ENCODE assay signal across 10 cellular contexts in genomic region chr15:45630958-45631691, GRCh38. TPM values are rescaled to one million over a fixed set of nuclear protein-coding genes. Genes with fewer than 3 reads are reported as not detected.
DNase-seq lines count a peak whose midpoint lies in the region; TF ChIP-seq lines count a peak whose summit lies in the region.
"Had no signal": no experiment of that assay in that cellular context is flagged by ENCODE, and none has a peak within 500 bp of the region (broad histone marks: within the 10 kb centered on the region; RNA-seq: fewer than 3 reads in every experiment).

No MANE protein-coding gene starts in this region.

- H3K4me3 Mint-ChIP-seq in chondrocyte (ENCODE audit: unreplicated experiment) = peak overlapping the region; percentile 6
- H3K4me3 Mint-ChIP-seq in activated naive CD4-positive, alpha-beta T cell treated with anti-CD3 and anti-CD28 coated beads for 36 hours = no peak overlapping the region
- H3K4me3 Mint-ChIP-seq: activated naive CD4-positive, alpha-beta T cell treated with anti-CD3 and anti-CD28 coated beads, Interleukin-2, amount 50 U/mL, for 24 hours had no signal

- peak overlapping the region; percentile 30 for H3K27ac ChIP-seq in muscle layer of colon (ENCODE audit: low read depth, low read length)

- TF ChIP-seq RAD21 in Ishikawa (IDR thresholded peaks at IDR 0.05; ENCODE audit: low read depth) = no peak

- H3K36me3 Mint-ChIP-seq in chondrocyte (ENCODE audit: low read depth) = peaks cover 7% of the 10 kb centered on the region
- H3K36me3 Mint-ChIP-seq in activated naive CD4-positive, alpha-beta T cell treated with anti-CD3 and anti-CD28 coated beads for 36 hours (ENCODE audit: low read depth) = peaks cover 2% of the 10 kb centered on the region

- peak overlapping the region; percentile 23 for H3K27ac Mint-ChIP-seq in chondrocyte (ENCODE audit: unreplicated experiment)
- no peak overlapping the region for H3K27ac Mint-ChIP-seq in activated naive CD4-positive, alpha-beta T cell treated with anti-CD3 and anti-CD28 coated beads for 36 hours
- H3K27ac Mint-ChIP-seq: activated naive CD4-positive, alpha-beta T cell treated with anti-CD3 and anti-CD28 coated beads, Interleukin-2, amount 50 U/mL, for 24 hours had no signal

- no peaks in the 10 kb centered on the region for H3K27me3 ChIP-seq in muscle layer of colon (ENCODE audit: control insufficient read depth in 1 of 2, insufficient read depth in 2 of 2, low read length in 2 of 2)

- TF ChIP-seq CTCF in chondrocyte (IDR thresholded peaks at IDR 0.05) = no peak

- TF ChIP-seq EP300 in Ishikawa (IDR thresholded peaks at IDR 0.05; ENCODE audit: borderline replicate concordance) = no peak

- H3K4me1 ChIP-seq in muscle layer of colon (ENCODE audit: insufficient read depth, low read length) = no peaks in the 10 kb centered on the region

- peaks cover 13% of the 10 kb centered on the region for H3K4me1 Mint-ChIP-seq in chondrocyte (ENCODE audit: low read depth)
- H3K4me1 Mint-ChIP-seq in activated naive CD4-positive, alpha-beta T cell treated with anti-CD3 and anti-CD28 coated beads for 36 hours (ENCODE audit: low read depth) = peaks cover 14% of the 10 kb centered on the region

- DNase-seq in AG08396 (ENCODE audit: low spot score) (peak; percentile 79), chondrocyte (ENCODE audit: low spot score) (no peak), NCI-H187 (lab: John Stamatoyannopoulos, UW) (no peak), NCI-H2107 treated with DMSO at 0.1 percent for 48 hours (lab: John Stamatoyannopoulos, UW; ENCODE audit: unreplicated experiment) (no peak)
- DNase-seq in activated effector memory CD4-positive, alpha-beta T cell treated with Interleukin-2 at 50 U/mL for 16 hours = no peak
- DNase-seq in activated naive CD4-positive, alpha-beta T cell treated with anti-CD3 and anti-CD28 coated beads for 36 hours = no peak
- DNase-seq: DMS153 had no signal

- no peaks in the 10 kb centered on the region for H3K36me3 ChIP-seq in muscle layer of colon (ENCODE audit: insufficient read depth, low read length)

- intact Hi-C loops in activated naive CD4-positive, alpha-beta T cell treated with anti-CD3 and anti-CD28 coated beads for 36 hours (cut with micrococcal nuclease) = loop anchor here (10.0 kb wide), 1 partner anchor 1206 kb away; the partner anchor contains the start of gene CTDSPL2

- no peaks in the 10 kb centered on the region for H3K27me3 Mint-ChIP-seq in chondrocyte (ENCODE audit: low read depth)
- H3K27me3 Mint-ChIP-seq in activated naive CD4-positive, alpha-beta T cell treated with anti-CD3 and anti-CD28 coated beads for 36 hours (ENCODE audit: low read depth) = no peaks in the 10 kb centered on the region
- H3K27me3 Mint-ChIP-seq: activated naive CD4-positive, alpha-beta T cell treated with anti-CD3 and anti-CD28 coated beads, Interleukin-2, amount 50 U/mL, for 24 hours had no signal

- H3K4me3 ChIP-seq in muscle layer of colon (ENCODE audit: low read depth in 1 of 2, low read length in 2 of 2) = no peak overlapping the region

- CTCF ChIA-PET in activated naive CD4-positive, alpha-beta T cell treated with anti-CD3 and anti-CD28 coated beads for 36 hours (lab: Charles Lee) = interaction anchor here (0.6 to 1.4 kb wide), 3 partner anchors 9 to 171 kb away, joined by 3 read pairs; no protein-coding TSS in a partner anchor

- H3K9me3 Mint-ChIP-seq in chondrocyte (ENCODE audit: low read depth) = peaks cover 15% of the 10 kb centered on the region
- H3K9me3 Mint-ChIP-seq in activated naive CD4-positive, alpha-beta T cell treated with anti-CD3 and anti-CD28 coated beads for 36 hours = peaks cover 9% of the 10 kb centered on the region

- no peak overlapping the region for H3K9ac ChIP-seq in muscle layer of colon (ENCODE audit: low read length)

- no peaks in the 10 kb centered on the region for H3K9me3 ChIP-seq in muscle layer of colon (ENCODE audit: low read length)

TF ChIP-seq in Ishikawa, 13 proteins besides CTCF, POLR2A, EP300 and RAD21:
- TF ChIP-seq MAX (IDR thresholded peaks at IDR 0.05) (no peak), NFIC (IDR thresholded peaks at IDR 0.05) (no peak), USF1 (IDR thresholded peaks at IDR 0.05) (0 out of 2 replicates have a peak, but pooled peaks have one; percentile 7)

RNA-seq across cellular contexts. Expression of gene SQOR, which starts 3.7 kb away (rescaled TPM):
- 8.9 to 10.9 TPM (median 10.5 TPM) in 3 replicates for total RNA-seq in chondrocyte
- 10 to 100 TPM; 54.3 to 56.4 TPM for total RNA-seq in activated naive CD4-positive, alpha-beta T cell treated with anti-CD3 and anti-CD28 coated beads for 36 hours

RNA-seq across cellular contexts. Expression of gene BLOC1S6, which starts 43.9 kb away (rescaled TPM):
- total RNA-seq in chondrocyte = 49.2 to 51.4 TPM (median 50.9 TPM) in 3 replicates
- 10 to 100 TPM; 36.8 to 42.8 TPM for total RNA-seq in activated naive CD4-positive, alpha-beta T cell treated with anti-CD3 and anti-CD28 coated beads for 36 hours
